Comparison of ENCODE assay signal across 8 cellular contexts in genomic region chr5:154937186-154937717, GRCh38. TPM values are rescaled to one million over a fixed set of nuclear protein-coding genes. Genes with fewer than 3 reads are reported as not detected.
DNase-seq lines count a peak whose midpoint lies in the region; ATAC-seq, FAIRE-seq and TF ChIP-seq lines count a peak whose summit lies in the region.

No MANE protein-coding gene starts in this region.

- ATAC-seq in HG03342 (IDR thresholded peaks at IDR 0.05; ENCODE audit: unreplicated experiment) (no peak), esophagus mucosa (no peak)

- no peak for FAIRE-seq in GM19239 (lab: Jason Lieb, UNC)

- H3K4me3 ChIP-seq in GM08714 (ENCODE audit: low read length) (peak overlapping the region; percentile 95), Peyer's patch (peak overlapping the region; percentile 72 to 90 (median 82)), esophagus squamous epithelium (peak overlapping the region; percentile 71 to 87 (median 80)), prostate gland (peak overlapping the region; percentile 74 to 85)

- H3K9me3 ChIP-seq in Peyer's patch (no peaks in the 10 kb centered on the region), esophagus squamous epithelium (no peaks in the 10 kb centered on the region), prostate gland (no peaks in the 10 kb centered on the region)

- no peaks in the 10 kb centered on the region for H3K27me3 ChIP-seq in Peyer's patch
- H3K27me3 ChIP-seq in esophagus squamous epithelium = no peaks in the 10 kb centered on the region
- no peaks in the 10 kb centered on the region for H3K27me3 ChIP-seq in prostate gland (replicated peaks; ENCODE audit: insufficient read depth)

- TF ChIP-seq POLR2A in Peyer's patch (IDR thresholded peaks at IDR 0.05) = no peak
- TF ChIP-seq POLR2A in esophagus squamous epithelium (IDR thresholded peaks at IDR 0.05) = no peak
- no peak for TF ChIP-seq POLR2A in prostate gland (IDR thresholded peaks at IDR 0.05)

- peaks cover 0 to 9% (median 0%) of the 10 kb centered on the region in 3 donors for H3K36me3 ChIP-seq in Peyer's patch
- peaks cover 0 to 34% (median 0%) of the 10 kb centered on the region in 3 donors for H3K36me3 ChIP-seq in esophagus squamous epithelium
- H3K36me3 ChIP-seq in prostate gland = no peaks in the 10 kb centered on the region

- DNase-seq in Peyer's patch (no peak), esophagus squamous epithelium (lab: John Stamatoyannopoulos, UW) (no peak), prostate gland (ENCODE audit: low spot score) (no peak), DMS153 (lab: John Stamatoyannopoulos, UW) (no peak), GM19239 (ENCODE audit: insufficient read length, low spot score) (no peak)

- TF ChIP-seq CTCF in Peyer's patch (IDR thresholded peaks at IDR 0.05) = no peak
- no peak for TF ChIP-seq CTCF in esophagus squamous epithelium (IDR thresholded peaks at IDR 0.05)
- TF ChIP-seq CTCF in prostate gland (IDR thresholded peaks at IDR 0.05) = no peak

- 22 to 27% methylated on average over 7 of the region's 11 CpGs for WGBS in esophagus squamous epithelium, 2 donors
- 23% methylated on average over 11 of the region's 11 CpGs for WGBS in prostate gland

- H3K4me1 ChIP-seq in Peyer's patch = peaks cover 0 to 18% (median 13%) of the 10 kb centered on the region in 4 donors
- H3K4me1 ChIP-seq in esophagus squamous epithelium = peaks cover 10 to 43% (median 26%) of the 10 kb centered on the region in 3 donors
- H3K4me1 ChIP-seq in prostate gland (replicated peaks) = peaks cover 4% of the 10 kb centered on the region

- H3K27ac ChIP-seq in Peyer's patch = peak overlapping the region; percentile 46 to 83 (median 62)
- H3K27ac ChIP-seq in esophagus squamous epithelium = peak overlapping the region; percentile 75 to 80 (median 76)
- peak overlapping the region; percentile 59 to 61 for H3K27ac ChIP-seq in prostate gland

- intact Hi-C loops in esophagus squamous epithelium (cut with DNase I) = no loop called here
- intact Hi-C loops in prostate gland (cut with DNase I) = loop anchor here (10.0 kb wide), 1 partner anchor 182 kb away; the partner anchor contains the start of gene LARP1

RNA-seq across cellular contexts. Expression of gene GEMIN5, which starts 0.8 kb away (rescaled TPM):
- total RNA-seq in Peyer's patch (10 to 100 TPM in 3 of 4 donors, 1 to 10 TPM in 1; 9.1 to 13.3 (median 12.2) TPM), esophagus squamous epithelium (10 to 100 TPM; 10.1 to 18.1 (median 13.2) TPM), prostate gland (10 to 100 TPM; 14.6 to 20.3 TPM), esophagus mucosa (11.0 TPM)

RNA-seq across cellular contexts. Expression of gene MRPL22, which starts 3.6 kb away (rescaled TPM):
- total RNA-seq in Peyer's patch = 10 to 100 TPM in 2 of 4 donors, 1 to 10 TPM in 2; 5.8 to 40.6 (median 14.0) TPM
- total RNA-seq in esophagus squamous epithelium = 10 to 100 TPM; 17.0 to 29.9 (median 21.6) TPM
- total RNA-seq in prostate gland = 10 to 100 TPM; 14.4 to 35.2 TPM
- total RNA-seq in esophagus mucosa = 43.7 TPM
